Comparison of ENCODE assay signal across 8 cellular contexts in genomic region chr10:92291921-92292860, GRCh38. TPM values are rescaled to one million over a fixed set of nuclear protein-coding genes. Genes with fewer than 3 reads are reported as not detected.
DNase-seq lines count a peak whose midpoint lies in the region; FAIRE-seq and TF ChIP-seq lines count a peak whose summit lies in the region.

No MANE protein-coding gene starts in this region.

- H3K4me3 ChIP-seq in esophagus muscularis mucosa, result peak overlapping the region; percentile 83 to 97 (median 88)
- H3K4me3 ChIP-seq in mucosa of stomach (ENCODE audit: low read length), result peak overlapping the region; percentile 99
- peak overlapping the region; percentile 74 to 96 (median 93) for H3K4me3 ChIP-seq in subcutaneous abdominal adipose tissue (ENCODE audit: low read depth in 1 of 5, low read length in 5 of 5)

- H3K9me3 ChIP-seq in esophagus muscularis mucosa (no peaks in the 10 kb centered on the region), mucosa of stomach (ENCODE audit: control insufficient read depth, low read length) (no peaks in the 10 kb centered on the region), subcutaneous abdominal adipose tissue (ENCODE audit: control insufficient read depth in 5 of 5, low read length in 5 of 5) (no peaks in the 10 kb centered on the region)

- peak overlapping the region; percentile 93 to 98 (median 94) for H3K27ac ChIP-seq in esophagus muscularis mucosa (replicated peaks in 1 of 4)
- H3K27ac ChIP-seq in subcutaneous abdominal adipose tissue (ENCODE audit: low read depth, low read length), result peak overlapping the region; percentile 99

- H3K27me3 ChIP-seq in esophagus muscularis mucosa, result no peaks in the 10 kb centered on the region
- H3K27me3 ChIP-seq in mucosa of stomach (ENCODE audit: control insufficient read depth, insufficient read depth, low read length), result no peaks in the 10 kb centered on the region
- no peaks in the 10 kb centered on the region for H3K27me3 ChIP-seq in subcutaneous abdominal adipose tissue (ENCODE audit: control insufficient read depth in 5 of 5, insufficient read depth in 4 of 5, low read length in 5 of 5)

- H3K4me1 ChIP-seq in esophagus muscularis mucosa (peaks cover 11 to 44% (median 28%) of the 10 kb centered on the region in 4 donors), mucosa of stomach (ENCODE audit: control insufficient read depth, insufficient read depth, low read length) (peaks cover 13% of the 10 kb centered on the region), subcutaneous abdominal adipose tissue (ENCODE audit: control insufficient read depth in 5 of 5, insufficient read depth in 5 of 5, low read length in 5 of 5) (peaks cover 0 to 20% (median 12%) of the 10 kb centered on the region in 5 donors)

- peak; percentile 33 for DNase-seq in AG08395 (ENCODE audit: low spot score)
- no peak for DNase-seq in GM12891 (ENCODE audit: insufficient read length, low spot score)
- DNase-seq in NCI-H82 treated with DMSO at 0.1 percent for 48 hours (lab: John Stamatoyannopoulos, UW; ENCODE audit: unreplicated experiment), result peak; percentile 7
- DNase-seq in activated T-cell treated with anti-CD3 and anti-CD28 coated beads for 4 hours, result peak; percentile 7
- peak; percentile 93 for DNase-seq in esophagus muscularis mucosa (ENCODE audit: extremely low spot score)
- no peak for DNase-seq in ecto neural progenitor cell (ENCODE audit: low spot score)

- TF ChIP-seq POLR2A in GM12891 (IDR thresholded peaks at IDR 0.05; ENCODE audit: low read depth, low read length) (no peak), esophagus muscularis mucosa (IDR thresholded peaks at IDR 0.05; ENCODE audit: low read depth) (no peak)

- peak overlapping the region; percentile 95 for H3K9ac ChIP-seq in mucosa of stomach (ENCODE audit: low read length)
- peak overlapping the region; percentile 98 to 100 (median 100) for H3K9ac ChIP-seq in subcutaneous abdominal adipose tissue (ENCODE audit: low read length in 5 of 5)

- peak; percentile 50 to 59 (median 54) for TF ChIP-seq CTCF in esophagus muscularis mucosa (IDR thresholded peaks at IDR 0.05)

- WGBS in esophagus muscularis mucosa, result 1% methylated on average over 8 of the region's 17 CpGs

- FAIRE-seq in GM12891 (lab: Jason Lieb, UNC), result peak; percentile 69

- H3K36me3 ChIP-seq in esophagus muscularis mucosa (peaks cover 0 to 16% (median 3%) of the 10 kb centered on the region in 4 donors), mucosa of stomach (ENCODE audit: control insufficient read depth, insufficient read depth, low read length) (no peaks in the 10 kb centered on the region), subcutaneous abdominal adipose tissue (ENCODE audit: control insufficient read depth in 5 of 5, insufficient read depth in 5 of 5, low read length in 5 of 5) (peaks cover 0 to 9% (median 7%) of the 10 kb centered on the region in 5 donors)

- TF ChIP-seq EP300 in esophagus muscularis mucosa (IDR thresholded peaks at IDR 0.05), result no peak

- intact Hi-C loops in esophagus muscularis mucosa (cut with DNase I), result loop anchor here (2.0 kb wide), 2 partner anchors 51 to 205 kb away; no protein-coding TSS in a partner anchor

TF ChIP-seq in GM12891, 5 proteins besides CTCF, POLR2A, EP300 and RAD21:
- TF ChIP-seq POU2F2 (IDR thresholded peaks at IDR 0.05; ENCODE audit: low read depth, low read length) (no peak), TAF1 (IDR thresholded peaks at IDR 0.05; ENCODE audit: low read depth, low read length) (no peak), PAX5 (IDR thresholded peaks at IDR 0.05; ENCODE audit: insufficient read depth, low read length, severe bottlenecking) (no peak), SPI1 (IDR thresholded peaks at IDR 0.05; ENCODE audit: low read depth, low read length) (no peak), POLR2AphosphoS5 (IDR thresholded peaks at IDR 0.05; ENCODE audit: low read depth, low read length) (no peak)

RNA-seq across cellular contexts. Expression of gene MARCHF5, which starts 1.2 kb away (rescaled TPM):
- 11.6 TPM for polyA plus RNA-seq in GM12891 (2012; ENCODE audit: low read depth, missing spikeins)
- 10 to 100 TPM; 12.3 to 18.5 (median 16.7) TPM for total RNA-seq in esophagus muscularis mucosa

RNA-seq across cellular contexts. Expression of gene CPEB3, which starts 1.3 kb away (rescaled TPM):
- polyA plus RNA-seq in GM12891 (2012; ENCODE audit: low read depth, missing spikeins), result 0.23 TPM
- 10 to 100 TPM in 2 of 4 donors, 1 to 10 TPM in 2; 6.8 to 11.0 (median 10.4) TPM for total RNA-seq in esophagus muscularis mucosa

Comparison
In these comparisons a context has a peak if more than half of its experiments do, and no peak if none do; other contexts are left out.
1. DNase-seq: peak in AG08395 (single experiment), NCI-H82 treated with DMSO at 0.1 percent for 48 hours (single experiment), activated T-cell treated with anti-CD3 and anti-CD28 coated beads for 4 hours (single experiment) and esophagus muscularis mucosa (single experiment); none in GM12891 (single experiment) and ecto neural progenitor cell (single experiment).
2. Peak in every context shown above with its lines, with median percentiles within 50 percentile points of each other: H3K4me3 ChIP-seq.